In genomic region chr15:80778621-80778963, GRCh38 we compare ENCODE assay signal across 11 cellular contexts. TPM values are rescaled to one million over a fixed set of nuclear protein-coding genes. Genes with fewer than 3 reads are reported as not detected.
DNase-seq lines count a peak whose midpoint lies in the region; ATAC-seq and TF ChIP-seq lines count a peak whose summit lies in the region.
"Had no signal": no experiment of that assay in that cellular context is flagged by ENCODE, and none has a peak within 500 bp of the region (broad histone marks: within the 10 kb centered on the region; RNA-seq: fewer than 3 reads in every experiment).

No MANE protein-coding gene starts in this region.

- no peaks in the 10 kb centered on the region for H3K36me3 Mint-ChIP-seq in activated naive CD4-positive, alpha-beta T cell treated with anti-CD3 and anti-CD28 coated beads, Interleukin-2, amount 50 U/mL, for 72 hours

- ATAC-seq in HG03469 (IDR thresholded peaks at IDR 0.05; ENCODE audit: unreplicated experiment) = no peak
- ATAC-seq in activated naive CD4-positive, alpha-beta T cell treated with anti-CD3 and anti-CD28 coated beads, Interleukin-2, amount 50 U/mL, for 72 hours = no peak

- H2AFZ ChIP-seq in ACC112 (ENCODE audit: low read length, unreplicated experiment) = no peak overlapping the region

- H3K27ac ChIP-seq in ACC112 (ENCODE audit: low read depth, low read length) (no peak overlapping the region), ovary (no peak overlapping the region)

- no peak for TF ChIP-seq EP300 in ovary (IDR thresholded peaks at IDR 0.05)

- no peak overlapping the region for H3K27ac Mint-ChIP-seq in activated naive CD4-positive, alpha-beta T cell treated with anti-CD3 and anti-CD28 coated beads, Interleukin-2, amount 50 U/mL, for 72 hours
- H3K27ac Mint-ChIP-seq: CD14-positive monocyte, nephron had no signal

- H3K4me1 ChIP-seq in ACC112 (ENCODE audit: control insufficient read depth, insufficient read depth, low read length, unreplicated experiment) (peaks cover 26% of the 10 kb centered on the region), ovary (ENCODE audit: insufficient read depth) (peaks cover 15% of the 10 kb centered on the region)

- intact Hi-C loops in ovary (cut with DNase I) = loop anchor here (2.0 to 10.0 kb wide), 7 partner anchors 189 to 486 kb away; no protein-coding TSS in a partner anchor

- H3K36me3 ChIP-seq in ACC112 (ENCODE audit: insufficient read depth, low read length) = no peaks in the 10 kb centered on the region
- no peaks in the 10 kb centered on the region; the same call in 1 of the 2 replicates for H3K36me3 ChIP-seq in MG63
- no peaks in the 10 kb centered on the region for H3K36me3 ChIP-seq in ovary

- H3K4me3 ChIP-seq in ACC112 (ENCODE audit: low read depth, low read length) = peak overlapping the region; percentile 72
- H3K4me3 ChIP-seq in MG63 = peak overlapping the region; percentile 49
- H3K4me3 ChIP-seq in epithelial cell of esophagus (ENCODE audit: low read length) = peak overlapping the region; percentile 13
- H3K4me3 ChIP-seq in ovary = peak overlapping the region; percentile 41

- no peak for TF ChIP-seq POLR2A in ovary (IDR thresholded peaks at IDR 0.05)

- H3K9me3 Mint-ChIP-seq in activated naive CD4-positive, alpha-beta T cell treated with anti-CD3 and anti-CD28 coated beads, Interleukin-2, amount 50 U/mL, for 72 hours = no peaks in the 10 kb centered on the region
- H3K9me3 Mint-ChIP-seq: nephron had no signal

- H3K79me2 ChIP-seq in ACC112 (ENCODE audit: control insufficient read depth, insufficient read depth, low read length, unreplicated experiment) = no peaks in the 10 kb centered on the region

- 0 out of 2 replicates have a peak, but pooled peaks cover 2% of the 10 kb centered on the region for H3K9me3 ChIP-seq in MG63
- no peaks in the 10 kb centered on the region for H3K9me3 ChIP-seq in ovary

- DNase-seq in MG63 (no peak), epithelial cell of esophagus (ENCODE audit: low read depth) (no peak), ovary (no peak), NCI-H2081 treated with DMSO at 0.1 percent for 48 hours (lab: John Stamatoyannopoulos, UW) (no peak), NOMO-1 (lab: John Stamatoyannopoulos, UW; ENCODE audit: unreplicated experiment in 2 of 2) (no peak)
- DNase-seq in activated naive CD4-positive, alpha-beta T cell treated with anti-CD3 and anti-CD28 coated beads, Interleukin-2, amount 50 U/mL, for 72 hours (ENCODE audit: low spot score in 2 of 2) = no peak
- DNase-seq: activated effector memory CD4-positive, alpha-beta T cell treated with Interleukin-2 at 50 U/mL for 16 hours had no signal

- TF ChIP-seq CTCF in epithelial cell of esophagus (IDR thresholded peaks at IDR 0.05; ENCODE audit: insufficient read depth, low read depth, low read length, missing control alignments) (no peak), ovary (IDR thresholded peaks at IDR 0.05) (no peak)

- WGBS in ovary, 3 donors = 18 to 21% (median 20%) methylated on average over 7 of the region's 7 CpGs

- H3K27me3 ChIP-seq in ACC112 (ENCODE audit: insufficient read depth, low read length) (peaks cover 42% of the 10 kb centered on the region), MG63 (peaks cover 24% of the 10 kb centered on the region), ovary (no peaks in the 10 kb centered on the region)

RNA-seq across cellular contexts. Expression of gene CEMIP, which starts 0.6 kb away (rescaled TPM):
- total RNA-seq in MG63 (2014; rRNA removed; shearing (Covaris generic); ENCODE audit: low replicate concordance) = 5.4 and 8.0 TPM in 2 replicates
- 10 to 100 TPM in 2 of 7 donors, 1 to 10 TPM in 5; 2.3 to 12.3 (median 5.4) TPM for total RNA-seq in ovary
- 1 to 10 TPM; 2.2 to 4.1 TPM for polyA plus RNA-seq in ovary
- total RNA-seq in activated naive CD4-positive, alpha-beta T cell treated with anti-CD3 and anti-CD28 coated beads, Interleukin-2, amount 50 U/mL, for 72 hours = not detected
- polyA plus RNA-seq: CD14-positive monocyte had no signal

Comparison
In these comparisons a context has a peak if more than half of its experiments do, and no peak if none do; other contexts are left out.
1. H3K4me3 ChIP-seq: peak in every context shown above with its lines; median percentile 72 in ACC112; 49 in MG63; 41 in ovary; 13 in epithelial cell of esophagus.